In the genomic region with DNA sequence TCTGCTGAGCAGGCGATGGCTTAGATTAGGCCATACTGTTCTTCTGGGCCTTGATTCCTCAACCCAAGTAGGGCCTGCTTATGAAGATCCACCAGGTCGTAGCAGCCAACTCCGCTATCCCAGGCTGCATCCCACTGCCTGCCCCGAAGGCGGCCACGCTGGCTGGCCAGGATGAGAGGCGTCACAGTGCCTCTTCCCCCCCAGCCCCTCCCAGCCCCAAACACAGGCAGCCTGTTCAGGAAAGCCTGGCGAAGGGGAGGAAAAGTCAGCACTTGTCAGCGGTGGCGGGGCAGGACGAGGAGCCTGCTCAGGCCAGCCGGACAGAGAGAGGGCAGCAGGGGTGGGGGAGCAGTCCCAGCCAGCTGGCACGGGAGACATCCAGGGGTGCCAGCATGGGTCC, we compare ENCODE assay signal across 1 cellular context.
TF ChIP-seq lines count a peak whose summit lies in the region.

No MANE protein-coding gene starts in this region.

TF ChIP-seq in H1, 55 proteins besides CTCF, POLR2A, EP300 and RAD21:
- TF ChIP-seq SRF (IDR thresholded peaks at IDR 0.05; ENCODE audit: low read depth, low read length) (no peak), CHD2 (IDR thresholded peaks at IDR 0.05; ENCODE audit: low read length) (no peak), CBX8 (IDR thresholded peaks at IDR 0.05; ENCODE audit: borderline replicate concordance, low read depth, low read length) (no peak), NANOG (IDR thresholded peaks at IDR 0.05; ENCODE audit: insufficient read depth, low read depth, low read length, poor library complexity, severe bottlenecking) (no peak), ASH2L (IDR thresholded peaks at IDR 0.05; ENCODE audit: low read length) (no peak), CHD1 (IDR thresholded peaks at IDR 0.05; ENCODE audit: low read depth, low read length) (no peak)
- TF ChIP-seq, protein P1, sequence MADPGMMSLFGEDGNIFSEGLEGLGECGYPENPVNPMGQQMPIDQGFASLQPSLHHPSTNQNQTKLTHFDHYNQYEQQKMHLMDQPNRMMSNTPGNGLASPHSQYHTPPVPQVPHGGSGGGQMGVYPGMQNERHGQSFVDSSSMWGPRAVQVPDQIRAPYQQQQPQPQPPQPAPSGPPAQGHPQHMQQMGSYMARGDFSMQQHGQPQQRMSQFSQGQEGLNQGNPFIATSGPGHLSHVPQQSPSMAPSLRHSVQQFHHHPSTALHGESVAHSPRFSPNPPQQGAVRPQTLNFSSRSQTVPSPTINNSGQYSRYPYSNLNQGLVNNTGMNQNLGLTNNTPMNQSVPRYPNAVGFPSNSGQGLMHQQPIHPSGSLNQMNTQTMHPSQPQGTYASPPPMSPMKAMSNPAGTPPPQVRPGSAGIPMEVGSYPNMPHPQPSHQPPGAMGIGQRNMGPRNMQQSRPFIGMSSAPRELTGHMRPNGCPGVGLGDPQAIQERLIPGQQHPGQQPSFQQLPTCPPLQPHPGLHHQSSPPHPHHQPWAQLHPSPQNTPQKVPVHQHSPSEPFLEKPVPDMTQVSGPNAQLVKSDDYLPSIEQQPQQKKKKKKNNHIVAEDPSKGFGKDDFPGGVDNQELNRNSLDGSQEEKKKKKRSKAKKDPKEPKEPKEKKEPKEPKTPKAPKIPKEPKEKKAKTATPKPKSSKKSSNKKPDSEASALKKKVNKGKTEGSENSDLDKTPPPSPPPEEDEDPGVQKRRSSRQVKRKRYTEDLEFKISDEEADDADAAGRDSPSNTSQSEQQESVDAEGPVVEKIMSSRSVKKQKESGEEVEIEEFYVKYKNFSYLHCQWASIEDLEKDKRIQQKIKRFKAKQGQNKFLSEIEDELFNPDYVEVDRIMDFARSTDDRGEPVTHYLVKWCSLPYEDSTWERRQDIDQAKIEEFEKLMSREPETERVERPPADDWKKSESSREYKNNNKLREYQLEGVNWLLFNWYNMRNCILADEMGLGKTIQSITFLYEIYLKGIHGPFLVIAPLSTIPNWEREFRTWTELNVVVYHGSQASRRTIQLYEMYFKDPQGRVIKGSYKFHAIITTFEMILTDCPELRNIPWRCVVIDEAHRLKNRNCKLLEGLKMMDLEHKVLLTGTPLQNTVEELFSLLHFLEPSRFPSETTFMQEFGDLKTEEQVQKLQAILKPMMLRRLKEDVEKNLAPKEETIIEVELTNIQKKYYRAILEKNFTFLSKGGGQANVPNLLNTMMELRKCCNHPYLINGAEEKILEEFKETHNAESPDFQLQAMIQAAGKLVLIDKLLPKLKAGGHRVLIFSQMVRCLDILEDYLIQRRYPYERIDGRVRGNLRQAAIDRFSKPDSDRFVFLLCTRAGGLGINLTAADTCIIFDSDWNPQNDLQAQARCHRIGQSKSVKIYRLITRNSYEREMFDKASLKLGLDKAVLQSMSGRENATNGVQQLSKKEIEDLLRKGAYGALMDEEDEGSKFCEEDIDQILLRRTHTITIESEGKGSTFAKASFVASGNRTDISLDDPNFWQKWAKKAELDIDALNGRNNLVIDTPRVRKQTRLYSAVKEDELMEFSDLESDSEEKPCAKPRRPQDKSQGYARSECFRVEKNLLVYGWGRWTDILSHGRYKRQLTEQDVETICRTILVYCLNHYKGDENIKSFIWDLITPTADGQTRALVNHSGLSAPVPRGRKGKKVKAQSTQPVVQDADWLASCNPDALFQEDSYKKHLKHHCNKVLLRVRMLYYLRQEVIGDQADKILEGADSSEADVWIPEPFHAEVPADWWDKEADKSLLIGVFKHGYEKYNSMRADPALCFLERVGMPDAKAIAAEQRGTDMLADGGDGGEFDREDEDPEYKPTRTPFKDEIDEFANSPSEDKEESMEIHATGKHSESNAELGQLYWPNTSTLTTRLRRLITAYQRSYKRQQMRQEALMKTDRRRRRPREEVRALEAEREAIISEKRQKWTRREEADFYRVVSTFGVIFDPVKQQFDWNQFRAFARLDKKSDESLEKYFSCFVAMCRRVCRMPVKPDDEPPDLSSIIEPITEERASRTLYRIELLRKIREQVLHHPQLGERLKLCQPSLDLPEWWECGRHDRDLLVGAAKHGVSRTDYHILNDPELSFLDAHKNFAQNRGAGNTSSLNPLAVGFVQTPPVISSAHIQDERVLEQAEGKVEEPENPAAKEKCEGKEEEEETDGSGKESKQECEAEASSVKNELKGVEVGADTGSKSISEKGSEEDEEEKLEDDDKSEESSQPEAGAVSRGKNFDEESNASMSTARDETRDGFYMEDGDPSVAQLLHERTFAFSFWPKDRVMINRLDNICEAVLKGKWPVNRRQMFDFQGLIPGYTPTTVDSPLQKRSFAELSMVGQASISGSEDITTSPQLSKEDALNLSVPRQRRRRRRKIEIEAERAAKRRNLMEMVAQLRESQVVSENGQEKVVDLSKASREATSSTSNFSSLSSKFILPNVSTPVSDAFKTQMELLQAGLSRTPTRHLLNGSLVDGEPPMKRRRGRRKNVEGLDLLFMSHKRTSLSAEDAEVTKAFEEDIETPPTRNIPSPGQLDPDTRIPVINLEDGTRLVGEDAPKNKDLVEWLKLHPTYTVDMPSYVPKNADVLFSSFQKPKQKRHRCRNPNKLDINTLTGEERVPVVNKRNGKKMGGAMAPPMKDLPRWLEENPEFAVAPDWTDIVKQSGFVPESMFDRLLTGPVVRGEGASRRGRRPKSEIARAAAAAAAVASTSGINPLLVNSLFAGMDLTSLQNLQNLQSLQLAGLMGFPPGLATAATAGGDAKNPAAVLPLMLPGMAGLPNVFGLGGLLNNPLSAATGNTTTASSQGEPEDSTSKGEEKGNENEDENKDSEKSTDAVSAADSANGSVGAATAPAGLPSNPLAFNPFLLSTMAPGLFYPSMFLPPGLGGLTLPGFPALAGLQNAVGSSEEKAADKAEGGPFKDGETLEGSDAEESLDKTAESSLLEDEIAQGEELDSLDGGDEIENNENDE (IDR thresholded peaks at IDR 0.05; ENCODE audit: insufficient replicate concordance, low read length), result no peak
